ENCODE assay signal across 17 cellular contexts in the genomic region with DNA sequence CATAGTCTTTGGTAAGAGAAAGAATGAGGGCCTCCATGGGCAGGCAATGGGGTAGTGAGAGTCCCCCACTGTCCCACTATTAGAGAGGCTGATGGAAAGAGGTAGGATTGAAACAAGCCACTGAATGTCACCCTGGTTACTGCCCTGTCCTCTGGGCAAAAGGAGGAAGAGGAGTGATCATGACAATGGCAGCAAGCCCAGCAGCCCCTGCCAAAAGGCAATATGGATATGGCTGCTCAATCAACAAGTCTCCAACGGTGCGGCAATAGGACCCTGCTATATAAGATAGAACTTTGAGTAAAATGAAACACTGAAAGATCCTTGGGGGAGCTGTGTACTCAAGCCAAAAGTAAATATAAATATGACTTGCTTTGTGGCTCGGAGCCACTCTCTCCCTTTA. TPM values are rescaled to one million over a fixed set of nuclear protein-coding genes. Genes with fewer than 3 reads are reported as not detected.
DNase-seq lines count a peak whose midpoint lies in the region; ATAC-seq and TF ChIP-seq lines count a peak whose summit lies in the region.
"Had no signal": no experiment of that assay in that cellular context is flagged by ENCODE, and none has a peak within 500 bp of the region (broad histone marks: within the 10 kb centered on the region; RNA-seq: fewer than 3 reads in every experiment).

No MANE protein-coding gene starts in this region.

- peak overlapping the region in 1 of 2 experiments; percentile 4; a peak in 1 of 4 replicates for H4K8ac ChIP-seq in IMR-90 (ENCODE audit: low read depth in 2 of 2, low read length in 2 of 2)

- H4K91ac ChIP-seq in IMR-90 (ENCODE audit: insufficient read depth, low read depth, low read length), result peak overlapping the region; percentile 82

- no peak overlapping the region for H3K18ac ChIP-seq in IMR-90 (ENCODE audit: low read depth, low read length)

- WGBS in IMR-90 (ENCODE audit: extremely low coverage in 2 of 2, insufficient read length in 1 of 2), 2 experiments, result no CpG with 5 or more reads among the region's 3 CpGs
- WGBS in mammary epithelial cell (ENCODE audit: low coverage, missing lambda C conversion rate), result 93% methylated on average over 2 of the region's 3 CpGs

- H4K20me1 ChIP-seq in IMR-90 (ENCODE audit: insufficient read depth, low read length) (peaks cover 9% of the 10 kb centered on the region), mammary epithelial cell (ENCODE audit: insufficient read depth, low read length) (no peaks in the 10 kb centered on the region)

- peak overlapping the region; percentile 53 for H2BK5ac ChIP-seq in IMR-90 (ENCODE audit: low read depth, low read length, poor library complexity, severe bottlenecking)

- peak overlapping the region; percentile 11; the same call in 1 of the 2 replicates for H3K56ac ChIP-seq in IMR-90 (ENCODE audit: extremely low read depth, insufficient read depth, low read length)

- H2AFZ ChIP-seq in IMR-90 (replicated peaks; ENCODE audit: low read length, poor library complexity) (no peak overlapping the region), mammary epithelial cell (ENCODE audit: low read depth, low read length) (no peak overlapping the region)

- H3K36me3 ChIP-seq in IMR-90 (ENCODE audit: control insufficient read depth, insufficient read depth, low read length) (no peaks in the 10 kb centered on the region), mammary epithelial cell (ENCODE audit: insufficient read depth, low read length) (no peaks in the 10 kb centered on the region), subcutaneous abdominal adipose tissue (ENCODE audit: control insufficient read depth in 5 of 5, insufficient read depth in 5 of 5, low read length in 5 of 5) (no peaks in the 10 kb centered on the region), H7 (replicated peaks; ENCODE audit: control insufficient read depth, insufficient read depth, low read length) (no peaks in the 10 kb centered on the region)

- DNase-seq in IMR-90, result no peak
- DNase-seq in mammary epithelial cell, result no peak
- peak; percentile 30 for DNase-seq in mesenteric fat pad (ENCODE audit: low spot score)
- no peak for DNase-seq in inferior parietal cortex (ENCODE audit: extremely low spot score)
- DNase-seq in putamen (ENCODE audit: low spot score), result no peak
- no peak for DNase-seq in H7
- DNase-seq in stimulated activated CD4-positive, alpha-beta T cell treated with anti-CD3 and anti-CD28 coated beads, Interleukin-4, amount 100 ng/mL, for 4 hours, result no peak
- DNase-seq: activated CD4-positive, alpha-beta T cell treated with anti-CD3 and anti-CD28 coated beads, Interleukin-2, amount 50 U/mL, for 48 hours; activated effector memory CD4-positive, alpha-beta T cell treated with anti-CD3 and anti-CD28 coated beads, Interleukin-2, amount 50 U/mL, for 16 hours; AML-193; body of pancreas; DND-41; NCI-H1694; NCI-H526 had no signal

- in situ Hi-C loops in IMR-90 (cut with MboI; ENCODE audit: low sequenced_read_pairs) (loop anchor here (25.0 kb wide), 1 partner anchor 427 kb away; no protein-coding TSS in a partner anchor), mammary epithelial cell (cut with MboI; ENCODE audit: low sequenced_read_pairs in 2 of 2) (loop anchor here in 1 of 2 donors (10.0 kb wide), 1 partner anchor 160 kb away; no protein-coding TSS in a partner anchor)

- H3K4me1 ChIP-seq in IMR-90 (ENCODE audit: control insufficient read depth, insufficient read depth, low read length) (peaks cover 15% of the 10 kb centered on the region), mammary epithelial cell (ENCODE audit: insufficient read depth, low read length) (peaks cover 50% of the 10 kb centered on the region), subcutaneous abdominal adipose tissue (ENCODE audit: control insufficient read depth in 5 of 5, insufficient read depth in 5 of 5, low read length in 5 of 5) (peaks cover 6 to 47% (median 26%) of the 10 kb centered on the region in 5 donors)

- H3K27me3 ChIP-seq in IMR-90 (ENCODE audit: control insufficient read depth, insufficient read depth, low read length) (no peaks in the 10 kb centered on the region), mammary epithelial cell (ENCODE audit: insufficient read depth, low read length) (no peaks in the 10 kb centered on the region), subcutaneous abdominal adipose tissue (ENCODE audit: control insufficient read depth in 5 of 5, insufficient read depth in 4 of 5, low read length in 5 of 5) (no peaks in the 10 kb centered on the region), H7 (ENCODE audit: control insufficient read depth, insufficient read depth, low read length) (no peaks in the 10 kb centered on the region)
- H3K27me3 ChIP-seq: body of pancreas had no signal

- H3K9me1 ChIP-seq in IMR-90 (ENCODE audit: insufficient read depth, low read length), result peaks cover 13% of the 10 kb centered on the region

- peak overlapping the region; percentile 85 for H2BK120ac ChIP-seq in IMR-90 (ENCODE audit: low read depth, low read length)

- no peak for TF ChIP-seq POLR2A in IMR-90 (IDR thresholded peaks at IDR 0.05; ENCODE audit: low read depth, low read length)

- intact Hi-C loops in IMR-90 (cut with micrococcal nuclease), result loop anchor here (1.0 to 5.0 kb wide), 2 partner anchors 162 to 437 kb away; no protein-coding TSS in a partner anchor
- intact Hi-C loops in mammary epithelial cell (cut with micrococcal nuclease), result no loop called here

- H3K27ac ChIP-seq in IMR-90 (ENCODE audit: insufficient read depth, low read length) (peak overlapping the region; percentile 4; the same call in 1 of the 2 replicates), mammary epithelial cell (ENCODE audit: insufficient read depth, low read depth, low read length) (no peak overlapping the region), subcutaneous abdominal adipose tissue (ENCODE audit: low read depth, low read length) (peak overlapping the region; percentile 78)
- H3K27ac ChIP-seq: body of pancreas, KMS-11 had no signal

- peaks cover 16 to 58% of the 10 kb centered on the region in 2 experiments for H3K79me1 ChIP-seq in IMR-90 (ENCODE audit: low read depth in 1 of 2, low read length in 2 of 2)

- TF ChIP-seq CTCF in IMR-90 (conservative IDR thresholded peaks at IDR 0.05; ENCODE audit: low read depth, low read length) (no peak), mammary epithelial cell (conservative IDR thresholded peaks at IDR 0.05 in 1 of 2, IDR thresholded peaks at IDR 0.05 in 1 of 2; ENCODE audit: extremely low read depth in 1 of 2, insufficient read depth in 1 of 2, low read depth in 1 of 2, low read length in 2 of 2) (no peak)

- CTCF ChIA-PET in IMR-90 (lab: Yijun Ruan, JAX), result interaction anchor here (0.6 to 6.2 kb wide), 3 partner anchors 13 to 1407 kb away, joined by 3 to 116 read pairs (median 3); no protein-coding TSS in a partner anchor
- CTCF ChIA-PET in mammary epithelial cell (lab: Charles Lee; ENCODE audit: low non-redundant PET), result interaction anchor here (1.1 to 1.2 kb wide), 2 partner anchors 11 to 13 kb away, joined by 3 to 13 read pairs; no protein-coding TSS in a partner anchor

- 0 out of 2 replicates have a peak overlapping the region, but pooled peaks have one; percentile 22 for H3K23ac ChIP-seq in IMR-90 (ENCODE audit: low read depth, low read length)

- no peak overlapping the region for H3K4me2 ChIP-seq in IMR-90 (ENCODE audit: low read depth, low read length)
- peak overlapping the region; percentile 59 for H3K4me2 ChIP-seq in mammary epithelial cell (ENCODE audit: insufficient read depth, low read depth, low read length)
- H3K4me2 ChIP-seq: KMS-11 had no signal

- H2AK5ac ChIP-seq in IMR-90 (ENCODE audit: low read depth, low read length), result peak overlapping the region; percentile 92

- ATAC-seq in IMR-90 (ENCODE audit: low read depth), result no peak
- ATAC-seq: body of pancreas had no signal

- peak overlapping the region; percentile 29 for H3K14ac ChIP-seq in IMR-90 (replicated peaks; ENCODE audit: low read depth, low read length)

- no TSS peak for BruUV-seq in IMR-90 (replicated peaks; lab: Mats Ljungman, UMichigan)
- BruUV-seq in mammary epithelial cell (replicated peaks; lab: Mats Ljungman, UMichigan), result no TSS peak

- POLR2A ChIA-PET in IMR-90 (lab: Charles Lee; ENCODE audit: unreplicated experiment), result interaction anchor here (1.1 kb wide), 1 partner anchor 11 kb away, joined by 3 read pairs; no protein-coding TSS in a partner anchor

- H3K9ac ChIP-seq in IMR-90 (ENCODE audit: low read depth, low read length) (no peak overlapping the region), mammary epithelial cell (ENCODE audit: insufficient read depth, low read length) (no peak overlapping the region), subcutaneous abdominal adipose tissue (ENCODE audit: low read length in 5 of 5) (no peak overlapping the region)
- H3K9ac ChIP-seq: KMS-11 had no signal

- H3K4ac ChIP-seq in IMR-90 (ENCODE audit: low read depth, low read length), result peak overlapping the region; percentile 75

- peaks cover 91% of the 10 kb centered on the region for H3K79me2 ChIP-seq in mammary epithelial cell (ENCODE audit: insufficient read depth, low read length)

- TF ChIP-seq RAD21 in IMR-90 (IDR thresholded peaks at IDR 0.05; ENCODE audit: low read length), result no peak

- H2BK15ac ChIP-seq in IMR-90 (ENCODE audit: low read depth, low read length), result peak overlapping the region; percentile 8; the same call in 2 of the 3 replicates

- H2BK20ac ChIP-seq in IMR-90 (ENCODE audit: low read depth, low read length), result peak overlapping the region; percentile 59

- no peak overlapping the region for H4K5ac ChIP-seq in IMR-90 (ENCODE audit: low read depth, low read length)

- dilution Hi-C loops in IMR-90 (cut with HindIII; ENCODE audit: low sequenced_read_pairs, unreplicated experiment) (no loop called here), mammary epithelial cell (cut with HindIII; ENCODE audit: low sequenced_read_pairs) (loop anchor here (5.0 kb wide), 1 partner anchor 58 kb away; no protein-coding TSS in a partner anchor)

- H2AK9ac ChIP-seq in IMR-90 (replicated peaks; ENCODE audit: low read depth, low read length, poor library complexity), result peak overlapping the region; percentile 20

- H3K4me3 ChIP-seq in IMR-90 (ENCODE audit: insufficient read depth, low read depth, low read length), result no peak overlapping the region
- no peak overlapping the region for H3K4me3 ChIP-seq in mammary epithelial cell (replicated peaks in 1 of 3; ENCODE audit: insufficient read depth in 1 of 3, low read depth in 2 of 3, low read length in 3 of 3)
- no peak overlapping the region for H3K4me3 ChIP-seq in subcutaneous abdominal adipose tissue (ENCODE audit: low read depth in 1 of 5, low read length in 5 of 5)
- H3K4me3 ChIP-seq in H7 (ENCODE audit: insufficient read depth, low read depth, low read length), result no peak overlapping the region
- H3K4me3 ChIP-seq: body of pancreas had no signal

- no peaks in the 10 kb centered on the region for H3K9me3 ChIP-seq in IMR-90 (ENCODE audit: control insufficient read depth, insufficient read depth, low read length)
- H3K9me3 ChIP-seq in mammary epithelial cell (replicated peaks; ENCODE audit: insufficient read depth, low read length), result no peaks in the 10 kb centered on the region
- H3K9me3 ChIP-seq in subcutaneous abdominal adipose tissue (ENCODE audit: control insufficient read depth in 5 of 5, low read length in 5 of 5), result no peaks in the 10 kb centered on the region
- H3K9me3 ChIP-seq: body of pancreas had no signal

RNA-seq across cellular contexts. Expression of gene POMT2, which starts 6.1 kb away (rescaled TPM):
- total RNA-seq in IMR-90 (2012; rRNA removed) (5.8 and 6.5 TPM in 2 replicates), mammary epithelial cell (10 to 100 TPM; 17.0 to 38.4 TPM), mesenteric fat pad (27.2 TPM)
- polyA plus RNA-seq in IMR-90 (2012; rRNA removed) (13.0 and 13.1 TPM in 2 replicates), mammary epithelial cell (16.7 TPM)
- polyA plus RNA-seq in IMR-90 (2012; cell fraction: cytosol; rRNA removed), result 7.4 and 9.6 TPM in 2 replicates
- 40.0 and 47.7 TPM in 2 replicates for polyA plus RNA-seq in IMR-90 (2012; cell fraction: nucleus; rRNA removed; ENCODE audit: low replicate concordance)
- 37.1 TPM for polyA minus RNA-seq in mammary epithelial cell
- total RNA-seq in H7 (2014; rRNA removed; shearing (Covaris generic)), result 17.7 and 18.5 TPM in 2 replicates

RNA-seq across cellular contexts. Expression of gene GSTZ1, which starts 6.3 kb away (rescaled TPM):
- total RNA-seq in IMR-90 (2012; rRNA removed), result 25.0 and 29.0 TPM in 2 replicates
- 19.3 and 19.4 TPM in 2 replicates for polyA plus RNA-seq in IMR-90 (2012; rRNA removed)
- 18.3 and 23.3 TPM in 2 replicates for polyA plus RNA-seq in IMR-90 (2012; cell fraction: cytosol; rRNA removed)
- 16.0 and 20.6 TPM in 2 replicates for polyA plus RNA-seq in IMR-90 (2012; cell fraction: nucleus; rRNA removed; ENCODE audit: low replicate concordance)
- 10 to 100 TPM; 28.1 to 33.0 TPM for total RNA-seq in mammary epithelial cell
- 27.9 TPM for polyA plus RNA-seq in mammary epithelial cell
- polyA minus RNA-seq in mammary epithelial cell, result 14.1 TPM
- total RNA-seq in mesenteric fat pad, result 12.0 TPM
- 29.3 and 38.0 TPM in 2 replicates for total RNA-seq in H7 (2014; rRNA removed; shearing (Covaris generic))

RNA-seq across cellular contexts. Expression of gene NGB, which starts 43.5 kb away (rescaled TPM):
- not detected in 2 replicates for total RNA-seq in IMR-90 (2012; rRNA removed)
- not detected in 2 replicates for polyA plus RNA-seq in IMR-90 (2012; rRNA removed)
- not detected in 2 replicates for polyA plus RNA-seq in IMR-90 (2012; cell fraction: cytosol; rRNA removed)
- not detected in 2 replicates for polyA plus RNA-seq in IMR-90 (2012; cell fraction: nucleus; rRNA removed; ENCODE audit: low replicate concordance)
- total RNA-seq in mammary epithelial cell, result under 1 TPM in 1 of 2 donors, not detected in 1; 0.33 TPM
- polyA plus RNA-seq in mammary epithelial cell, result 0.16 TPM
- not detected for polyA minus RNA-seq in mammary epithelial cell
- not detected for total RNA-seq in mesenteric fat pad
- total RNA-seq in H7 (2014; rRNA removed; shearing (Covaris generic)), result 0.07 TPM in 1 of 2 replicates, not detected in the other
- total RNA-seq: RPMI7951 had no signal
